Comparison of ENCODE assay signal across 1 cellular context in genomic region chr7:158948376-158948775, GRCh38.
A peak's percentile ranks its signal among the peaks of the same experiment; 100 is the strongest.
TF ChIP-seq lines count a peak whose summit lies in the region.

No MANE protein-coding gene starts in this region.

TF ChIP-seq in K562, 482 proteins besides CTCF, POLR2A, EP300 and RAD21 (continued from another document):
- TF ChIP-seq, protein P1, sequence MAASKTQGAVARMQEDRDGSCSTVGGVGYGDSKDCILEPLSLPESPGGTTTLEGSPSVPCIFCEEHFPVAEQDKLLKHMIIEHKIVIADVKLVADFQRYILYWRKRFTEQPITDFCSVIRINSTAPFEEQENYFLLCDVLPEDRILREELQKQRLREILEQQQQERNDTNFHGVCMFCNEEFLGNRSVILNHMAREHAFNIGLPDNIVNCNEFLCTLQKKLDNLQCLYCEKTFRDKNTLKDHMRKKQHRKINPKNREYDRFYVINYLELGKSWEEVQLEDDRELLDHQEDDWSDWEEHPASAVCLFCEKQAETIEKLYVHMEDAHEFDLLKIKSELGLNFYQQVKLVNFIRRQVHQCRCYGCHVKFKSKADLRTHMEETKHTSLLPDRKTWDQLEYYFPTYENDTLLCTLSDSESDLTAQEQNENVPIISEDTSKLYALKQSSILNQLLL (CRISPR knock-in tag; IDR thresholded peaks at IDR 0.05; ENCODE audit: borderline replicate concordance): peak; percentile 58; the same call in 1 of the 2 replicates
- TF ChIP-seq ZNF766 (CRISPR knock-in tag; conservative IDR thresholded peaks at IDR 0.05): no peak
- no peak for TF ChIP-seq SRF (CRISPR knock-in tag; IDR thresholded peaks at IDR 0.05)
- TF ChIP-seq ZNF561 (CRISPR knock-in tag; conservative IDR thresholded peaks at IDR 0.05): no peak
- TF ChIP-seq ZNF24 (IDR thresholded peaks at IDR 0.05): no peak
- no peak for TF ChIP-seq RBBP5 (IDR thresholded peaks at IDR 0.05; ENCODE audit: borderline replicate concordance, insufficient read depth, low read length, poor library complexity, severe bottlenecking)
- no peak for TF ChIP-seq ZC3H8 (IDR thresholded peaks at IDR 0.05)
- no peak for TF ChIP-seq ATF1 (CRISPR knock-in tag; IDR thresholded peaks at IDR 0.05)
- no peak for TF ChIP-seq ATF1 (tag; IDR thresholded peaks at IDR 0.05)
- no peak for TF ChIP-seq ZNF165 (CRISPR knock-in tag; IDR thresholded peaks at IDR 0.05; ENCODE audit: borderline replicate concordance)
- no peak for TF ChIP-seq ZNF785 (CRISPR knock-in tag; IDR thresholded peaks at IDR 0.05)
- TF ChIP-seq, protein P2, sequence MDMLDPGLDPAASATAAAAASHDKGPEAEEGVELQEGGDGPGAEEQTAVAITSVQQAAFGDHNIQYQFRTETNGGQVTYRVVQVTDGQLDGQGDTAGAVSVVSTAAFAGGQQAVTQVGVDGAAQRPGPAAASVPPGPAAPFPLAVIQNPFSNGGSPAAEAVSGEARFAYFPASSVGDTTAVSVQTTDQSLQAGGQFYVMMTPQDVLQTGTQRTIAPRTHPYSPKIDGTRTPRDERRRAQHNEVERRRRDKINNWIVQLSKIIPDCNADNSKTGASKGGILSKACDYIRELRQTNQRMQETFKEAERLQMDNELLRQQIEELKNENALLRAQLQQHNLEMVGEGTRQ (CRISPR knock-in tag; IDR thresholded peaks at IDR 0.05): no peak
- no peak for TF ChIP-seq ZBTB5 (IDR thresholded peaks at IDR 0.05)
- TF ChIP-seq CLOCK (CRISPR knock-in tag; IDR thresholded peaks at IDR 0.05; ENCODE audit: borderline replicate concordance): no peak
